ENCODE assay signal across 1 cellular context in the genomic region with DNA sequence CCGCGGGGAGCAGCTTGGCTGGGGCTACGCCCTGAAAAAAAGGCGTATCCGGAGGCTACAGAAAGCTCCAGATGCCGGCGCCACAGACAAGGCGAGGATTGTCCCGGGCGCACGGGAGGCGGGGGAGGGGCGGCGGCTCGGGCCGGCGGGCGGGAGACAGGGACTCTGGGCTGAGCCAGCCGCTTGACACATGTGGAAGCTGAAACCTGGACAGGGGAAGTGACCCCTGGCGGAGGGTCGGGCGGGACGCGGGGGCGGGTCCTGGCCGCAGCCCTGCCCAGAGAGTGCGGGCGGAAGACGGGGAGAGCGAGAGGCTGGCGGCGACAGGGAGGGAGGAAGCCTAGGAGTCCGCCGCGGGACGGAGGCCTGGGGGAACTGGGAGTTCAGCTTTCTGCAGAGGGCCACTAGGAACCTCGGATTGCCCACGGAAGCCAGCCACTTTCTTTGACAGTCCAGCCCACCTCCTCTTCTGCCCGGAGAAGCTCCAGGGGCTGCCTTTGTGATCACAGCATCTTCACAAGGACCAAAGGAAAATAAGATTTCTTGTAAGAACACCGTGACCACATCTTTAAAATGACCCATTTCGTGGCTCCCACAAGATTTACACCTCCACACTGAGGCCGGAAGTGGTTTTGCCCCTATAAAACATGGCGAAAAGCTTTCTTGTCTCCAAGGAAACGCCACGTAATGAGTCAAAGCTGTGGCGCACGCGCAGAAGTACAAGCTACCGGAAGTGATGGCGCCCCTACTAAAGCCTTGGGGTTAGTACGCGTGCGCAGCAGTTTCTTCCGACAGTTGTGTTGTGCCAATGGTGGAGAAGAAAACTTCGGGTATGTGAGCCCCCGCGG.
TF ChIP-seq lines count a peak whose summit lies in the region.

A gene with protein sequence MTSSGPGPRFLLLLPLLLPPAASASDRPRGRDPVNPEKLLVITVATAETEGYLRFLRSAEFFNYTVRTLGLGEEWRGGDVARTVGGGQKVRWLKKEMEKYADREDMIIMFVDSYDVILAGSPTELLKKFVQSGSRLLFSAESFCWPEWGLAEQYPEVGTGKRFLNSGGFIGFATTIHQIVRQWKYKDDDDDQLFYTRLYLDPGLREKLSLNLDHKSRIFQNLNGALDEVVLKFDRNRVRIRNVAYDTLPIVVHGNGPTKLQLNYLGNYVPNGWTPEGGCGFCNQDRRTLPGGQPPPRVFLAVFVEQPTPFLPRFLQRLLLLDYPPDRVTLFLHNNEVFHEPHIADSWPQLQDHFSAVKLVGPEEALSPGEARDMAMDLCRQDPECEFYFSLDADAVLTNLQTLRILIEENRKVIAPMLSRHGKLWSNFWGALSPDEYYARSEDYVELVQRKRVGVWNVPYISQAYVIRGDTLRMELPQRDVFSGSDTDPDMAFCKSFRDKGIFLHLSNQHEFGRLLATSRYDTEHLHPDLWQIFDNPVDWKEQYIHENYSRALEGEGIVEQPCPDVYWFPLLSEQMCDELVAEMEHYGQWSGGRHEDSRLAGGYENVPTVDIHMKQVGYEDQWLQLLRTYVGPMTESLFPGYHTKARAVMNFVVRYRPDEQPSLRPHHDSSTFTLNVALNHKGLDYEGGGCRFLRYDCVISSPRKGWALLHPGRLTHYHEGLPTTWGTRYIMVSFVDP (minus strand): TSS at position 194 of the 848 bp plus-strand sequence. CDS start 307 bp downstream, outside the sequence.
A gene (plus strand): TSS at position 778 of the 848 bp plus-strand sequence. CDS start 31 bp downstream, at position 809.

TF ChIP-seq in K562, 482 proteins besides CTCF, POLR2A, EP300 and RAD21 (continued from another document and continues in another):
- TF ChIP-seq, protein P1, sequence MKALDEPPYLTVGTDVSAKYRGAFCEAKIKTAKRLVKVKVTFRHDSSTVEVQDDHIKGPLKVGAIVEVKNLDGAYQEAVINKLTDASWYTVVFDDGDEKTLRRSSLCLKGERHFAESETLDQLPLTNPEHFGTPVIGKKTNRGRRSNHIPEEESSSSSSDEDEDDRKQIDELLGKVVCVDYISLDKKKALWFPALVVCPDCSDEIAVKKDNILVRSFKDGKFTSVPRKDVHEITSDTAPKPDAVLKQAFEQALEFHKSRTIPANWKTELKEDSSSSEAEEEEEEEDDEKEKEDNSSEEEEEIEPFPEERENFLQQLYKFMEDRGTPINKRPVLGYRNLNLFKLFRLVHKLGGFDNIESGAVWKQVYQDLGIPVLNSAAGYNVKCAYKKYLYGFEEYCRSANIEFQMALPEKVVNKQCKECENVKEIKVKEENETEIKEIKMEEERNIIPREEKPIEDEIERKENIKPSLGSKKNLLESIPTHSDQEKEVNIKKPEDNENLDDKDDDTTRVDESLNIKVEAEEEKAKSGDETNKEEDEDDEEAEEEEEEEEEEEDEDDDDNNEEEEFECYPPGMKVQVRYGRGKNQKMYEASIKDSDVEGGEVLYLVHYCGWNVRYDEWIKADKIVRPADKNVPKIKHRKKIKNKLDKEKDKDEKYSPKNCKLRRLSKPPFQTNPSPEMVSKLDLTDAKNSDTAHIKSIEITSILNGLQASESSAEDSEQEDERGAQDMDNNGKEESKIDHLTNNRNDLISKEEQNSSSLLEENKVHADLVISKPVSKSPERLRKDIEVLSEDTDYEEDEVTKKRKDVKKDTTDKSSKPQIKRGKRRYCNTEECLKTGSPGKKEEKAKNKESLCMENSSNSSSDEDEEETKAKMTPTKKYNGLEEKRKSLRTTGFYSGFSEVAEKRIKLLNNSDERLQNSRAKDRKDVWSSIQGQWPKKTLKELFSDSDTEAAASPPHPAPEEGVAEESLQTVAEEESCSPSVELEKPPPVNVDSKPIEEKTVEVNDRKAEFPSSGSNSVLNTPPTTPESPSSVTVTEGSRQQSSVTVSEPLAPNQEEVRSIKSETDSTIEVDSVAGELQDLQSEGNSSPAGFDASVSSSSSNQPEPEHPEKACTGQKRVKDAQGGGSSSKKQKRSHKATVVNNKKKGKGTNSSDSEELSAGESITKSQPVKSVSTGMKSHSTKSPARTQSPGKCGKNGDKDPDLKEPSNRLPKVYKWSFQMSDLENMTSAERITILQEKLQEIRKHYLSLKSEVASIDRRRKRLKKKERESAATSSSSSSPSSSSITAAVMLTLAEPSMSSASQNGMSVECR (CRISPR knock-in tag; IDR thresholded peaks at IDR 0.05), result peak; percentile 95
- TF ChIP-seq CBFA2T2 (conservative IDR thresholded peaks at IDR 0.05), result no peak
- TF ChIP-seq, protein P2, sequence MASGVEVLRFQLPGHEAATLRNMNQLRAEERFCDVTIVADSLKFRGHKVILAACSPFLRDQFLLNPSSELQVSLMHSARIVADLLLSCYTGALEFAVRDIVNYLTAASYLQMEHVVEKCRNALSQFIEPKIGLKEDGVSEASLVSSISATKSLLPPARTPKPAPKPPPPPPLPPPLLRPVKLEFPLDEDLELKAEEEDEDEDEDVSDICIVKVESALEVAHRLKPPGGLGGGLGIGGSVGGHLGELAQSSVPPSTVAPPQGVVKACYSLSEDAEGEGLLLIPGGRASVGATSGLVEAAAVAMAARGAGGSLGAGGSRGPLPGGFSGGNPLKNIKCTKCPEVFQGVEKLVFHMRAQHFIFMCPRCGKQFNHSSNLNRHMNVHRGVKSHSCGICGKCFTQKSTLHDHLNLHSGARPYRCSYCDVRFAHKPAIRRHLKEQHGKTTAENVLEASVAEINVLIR (CRISPR knock-in tag; IDR thresholded peaks at IDR 0.05), result peak; percentile 56; the same call in 1 of the 2 replicates
- 0 out of 2 replicates have a peak, but pooled peaks have one; percentile 13 for TF ChIP-seq CBX5 (IDR thresholded peaks at IDR 0.05; ENCODE audit: borderline replicate concordance, low read depth)
- TF ChIP-seq, protein P3, sequence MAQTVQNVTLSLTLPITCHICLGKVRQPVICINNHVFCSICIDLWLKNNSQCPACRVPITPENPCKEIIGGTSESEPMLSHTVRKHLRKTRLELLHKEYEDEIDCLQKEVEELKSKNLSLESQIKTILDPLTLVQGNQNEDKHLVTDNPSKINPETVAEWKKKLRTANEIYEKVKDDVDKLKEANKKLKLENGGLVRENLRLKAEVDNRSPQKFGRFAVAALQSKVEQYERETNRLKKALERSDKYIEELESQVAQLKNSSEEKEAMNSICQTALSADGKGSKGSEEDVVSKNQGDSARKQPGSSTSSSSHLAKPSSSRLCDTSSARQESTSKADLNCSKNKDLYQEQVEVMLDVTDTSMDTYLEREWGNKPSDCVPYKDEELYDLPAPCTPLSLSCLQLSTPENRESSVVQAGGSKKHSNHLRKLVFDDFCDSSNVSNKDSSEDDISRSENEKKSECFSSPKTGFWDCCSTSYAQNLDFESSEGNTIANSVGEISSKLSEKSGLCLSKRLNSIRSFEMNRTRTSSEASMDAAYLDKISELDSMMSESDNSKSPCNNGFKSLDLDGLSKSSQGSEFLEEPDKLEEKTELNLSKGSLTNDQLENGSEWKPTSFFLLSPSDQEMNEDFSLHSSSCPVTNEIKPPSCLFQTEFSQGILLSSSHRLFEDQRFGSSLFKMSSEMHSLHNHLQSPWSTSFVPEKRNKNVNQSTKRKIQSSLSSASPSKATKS (CRISPR knock-in tag; IDR thresholded peaks at IDR 0.05), result no peak
- TF ChIP-seq, protein P4, sequence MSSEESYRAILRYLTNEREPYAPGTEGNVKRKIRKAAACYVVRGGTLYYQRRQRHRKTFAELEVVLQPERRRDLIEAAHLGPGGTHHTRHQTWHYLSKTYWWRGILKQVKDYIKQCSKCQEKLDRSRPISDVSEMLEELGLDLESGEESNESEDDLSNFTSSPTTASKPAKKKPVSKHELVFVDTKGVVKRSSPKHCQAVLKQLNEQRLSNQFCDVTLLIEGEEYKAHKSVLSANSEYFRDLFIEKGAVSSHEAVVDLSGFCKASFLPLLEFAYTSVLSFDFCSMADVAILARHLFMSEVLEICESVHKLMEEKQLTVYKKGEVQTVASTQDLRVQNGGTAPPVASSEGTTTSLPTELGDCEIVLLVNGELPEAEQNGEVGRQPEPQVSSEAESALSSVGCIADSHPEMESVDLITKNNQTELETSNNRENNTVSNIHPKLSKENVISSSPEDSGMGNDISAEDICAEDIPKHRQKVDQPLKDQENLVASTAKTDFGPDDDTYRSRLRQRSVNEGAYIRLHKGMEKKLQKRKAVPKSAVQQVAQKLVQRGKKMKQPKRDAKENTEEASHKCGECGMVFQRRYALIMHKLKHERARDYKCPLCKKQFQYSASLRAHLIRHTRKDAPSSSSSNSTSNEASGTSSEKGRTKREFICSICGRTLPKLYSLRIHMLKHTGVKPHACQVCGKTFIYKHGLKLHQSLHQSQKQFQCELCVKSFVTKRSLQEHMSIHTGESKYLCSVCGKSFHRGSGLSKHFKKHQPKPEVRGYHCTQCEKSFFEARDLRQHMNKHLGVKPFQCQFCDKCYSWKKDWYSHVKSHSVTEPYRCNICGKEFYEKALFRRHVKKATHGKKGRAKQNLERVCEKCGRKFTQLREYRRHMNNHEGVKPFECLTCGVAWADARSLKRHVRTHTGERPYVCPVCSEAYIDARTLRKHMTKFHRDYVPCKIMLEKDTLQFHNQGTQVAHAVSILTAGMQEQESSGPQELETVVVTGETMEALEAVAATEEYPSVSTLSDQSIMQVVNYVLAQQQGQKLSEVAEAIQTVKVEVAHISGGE (CRISPR knock-in tag; IDR thresholded peaks at IDR 0.05), result peak in 1 of 3 experiments; percentile 90; a peak in 3 of 6 replicates
- TF ChIP-seq RBM17 (IDR thresholded peaks at IDR 0.05; ENCODE audit: borderline replicate concordance, low read depth, low read length), result no peak
- peak; percentile 85 for TF ChIP-seq BHLHE40 (IDR thresholded peaks at IDR 0.05; ENCODE audit: low read length)
- TF ChIP-seq CREM (IDR thresholded peaks at IDR 0.05; ENCODE audit: low read depth), result peak; percentile 79
- no peak for TF ChIP-seq ZNF174 (CRISPR knock-in tag; IDR thresholded peaks at IDR 0.05)
- no peak for TF ChIP-seq NCOA4 (IDR thresholded peaks at IDR 0.05; ENCODE audit: partially characterized antibody)
- TF ChIP-seq ELF4 (CRISPR knock-in tag; IDR thresholded peaks at IDR 0.05), result peak; percentile 79; the same call in 1 of the 2 replicates
- 0 out of 4 replicates have a peak, but pooled peaks of 1 of the 2 experiments have one; percentile 56 for TF ChIP-seq TRIM24 (IDR thresholded peaks at IDR 0.05)
- peak; percentile 79 for TF ChIP-seq PRPF4 (IDR thresholded peaks at IDR 0.05; ENCODE audit: insufficient read depth, low read depth, low read length, poor library complexity, severe bottlenecking)
- TF ChIP-seq, protein P5, sequence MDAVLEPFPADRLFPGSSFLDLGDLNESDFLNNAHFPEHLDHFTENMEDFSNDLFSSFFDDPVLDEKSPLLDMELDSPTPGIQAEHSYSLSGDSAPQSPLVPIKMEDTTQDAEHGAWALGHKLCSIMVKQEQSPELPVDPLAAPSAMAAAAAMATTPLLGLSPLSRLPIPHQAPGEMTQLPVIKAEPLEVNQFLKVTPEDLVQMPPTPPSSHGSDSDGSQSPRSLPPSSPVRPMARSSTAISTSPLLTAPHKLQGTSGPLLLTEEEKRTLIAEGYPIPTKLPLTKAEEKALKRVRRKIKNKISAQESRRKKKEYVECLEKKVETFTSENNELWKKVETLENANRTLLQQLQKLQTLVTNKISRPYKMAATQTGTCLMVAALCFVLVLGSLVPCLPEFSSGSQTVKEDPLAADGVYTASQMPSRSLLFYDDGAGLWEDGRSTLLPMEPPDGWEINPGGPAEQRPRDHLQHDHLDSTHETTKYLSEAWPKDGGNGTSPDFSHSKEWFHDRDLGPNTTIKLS (IDR thresholded peaks at IDR 0.05; ENCODE audit: borderline replicate concordance, low read depth), result peak; percentile 85
- TF ChIP-seq, protein P6, sequence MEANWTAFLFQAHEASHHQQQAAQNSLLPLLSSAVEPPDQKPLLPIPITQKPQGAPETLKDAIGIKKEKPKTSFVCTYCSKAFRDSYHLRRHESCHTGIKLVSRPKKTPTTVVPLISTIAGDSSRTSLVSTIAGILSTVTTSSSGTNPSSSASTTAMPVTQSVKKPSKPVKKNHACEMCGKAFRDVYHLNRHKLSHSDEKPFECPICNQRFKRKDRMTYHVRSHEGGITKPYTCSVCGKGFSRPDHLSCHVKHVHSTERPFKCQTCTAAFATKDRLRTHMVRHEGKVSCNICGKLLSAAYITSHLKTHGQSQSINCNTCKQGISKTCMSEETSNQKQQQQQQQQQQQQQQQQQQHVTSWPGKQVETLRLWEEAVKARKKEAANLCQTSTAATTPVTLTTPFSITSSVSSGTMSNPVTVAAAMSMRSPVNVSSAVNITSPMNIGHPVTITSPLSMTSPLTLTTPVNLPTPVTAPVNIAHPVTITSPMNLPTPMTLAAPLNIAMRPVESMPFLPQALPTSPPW (CRISPR knock-in tag; IDR thresholded peaks at IDR 0.05), result peak; percentile 83
- TF ChIP-seq ETV5 (CRISPR knock-in tag; IDR thresholded peaks at IDR 0.05; ENCODE audit: low read depth), result peak; percentile 75
- TF ChIP-seq POLR2B (IDR thresholded peaks at IDR 0.05; ENCODE audit: low read depth, partially characterized antibody), result peak; percentile 51
- no peak for TF ChIP-seq CC2D1A (IDR thresholded peaks at IDR 0.05)
- TF ChIP-seq, protein P7, sequence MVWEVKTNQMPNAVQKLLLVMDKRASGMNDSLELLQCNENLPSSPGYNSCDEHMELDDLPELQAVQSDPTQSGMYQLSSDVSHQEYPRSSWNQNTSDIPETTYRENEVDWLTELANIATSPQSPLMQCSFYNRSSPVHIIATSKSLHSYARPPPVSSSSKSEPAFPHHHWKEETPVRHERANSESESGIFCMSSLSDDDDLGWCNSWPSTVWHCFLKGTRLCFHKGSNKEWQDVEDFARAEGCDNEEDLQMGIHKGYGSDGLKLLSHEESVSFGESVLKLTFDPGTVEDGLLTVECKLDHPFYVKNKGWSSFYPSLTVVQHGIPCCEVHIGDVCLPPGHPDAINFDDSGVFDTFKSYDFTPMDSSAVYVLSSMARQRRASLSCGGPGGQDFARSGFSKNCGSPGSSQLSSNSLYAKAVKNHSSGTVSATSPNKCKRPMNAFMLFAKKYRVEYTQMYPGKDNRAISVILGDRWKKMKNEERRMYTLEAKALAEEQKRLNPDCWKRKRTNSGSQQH (CRISPR knock-in tag; IDR thresholded peaks at IDR 0.05), result 0 out of 2 replicates have a peak, but pooled peaks have one; percentile 21
- peak; percentile 39; the same call in 1 of the 2 replicates for TF ChIP-seq NFIC (IDR thresholded peaks at IDR 0.05)
- peak; percentile 42 for TF ChIP-seq RBBP5 (IDR thresholded peaks at IDR 0.05; ENCODE audit: borderline replicate concordance, insufficient read depth, low read length, poor library complexity, severe bottlenecking)
- TF ChIP-seq GABPB1 (CRISPR knock-in tag; IDR thresholded peaks at IDR 0.05), result peak; percentile 98
